Comparison of ENCODE assay signal across 32 cellular contexts in genomic region chrX:154512879-154513553, GRCh38.
"Had no signal": no experiment of that assay in that cellular context is flagged by ENCODE, and none has a peak within 500 bp of the region (broad histone marks: within the 10 kb centered on the region; RNA-seq: fewer than 3 reads in every experiment).

No MANE protein-coding gene starts in this region.

- H3K9me3 ChIP-seq: adrenal gland, MG63, SJCRH30 had no signal

- H3K4me3 Mint-ChIP-seq: activated B cell treated with CpG ODN at 0.5 μM for 24 hours; activated naive CD4-positive, alpha-beta T cell treated with anti-CD3 and anti-CD28 coated beads for 36 hours had no signal

- ATAC-seq: activated T-cell treated with anti-CD3 and anti-CD28 coated beads, Interleukin-2, amount 50 U/mL, for 72 hours; Panc1 had no signal

- H3K4me3 ChIP-seq: adrenal gland, MG63, SJCRH30, SK-N-MC had no signal

- H3K27ac ChIP-seq: adrenal gland, SJCRH30, SK-N-MC, VCaP had no signal

- H3K36me3 ChIP-seq: adrenal gland, SJCRH30 had no signal

- DNase-seq: activated B cell treated with CpG ODN at 0.5 μM for 24 hours; activated CD4-positive, alpha-beta memory T cell treated with anti-CD3 and anti-CD28 coated beads for 36 hours; activated CD4-positive, alpha-beta T cell treated with anti-CD3 and anti-CD28 coated beads for 4 hours; activated CD4-positive, alpha-beta T cell treated with anti-CD3 and anti-CD28 coated beads, Interleukin-2, amount 50 U/mL, for 1 hour; activated CD4-positive, CD25-positive, alpha-beta regulatory T cell treated with anti-CD3 and anti-CD28 coated beads, Interleukin-2, amount 50 U/mL, for 72 hours; activated gamma-delta T cell; activated naive CD4-positive, alpha-beta T cell treated with anti-CD3 and anti-CD28 coated beads for 36 hours; activated T-cell treated with anti-CD3 and anti-CD28 coated beads, Interleukin-2, amount 50 U/mL, for 1 hour; activated T-cell treated with anti-CD3 and anti-CD28 coated beads, Interleukin-2, amount 50 U/mL, for 72 hours; adrenal gland; Kasumi-1; KG1; MG63; NCI-H1048; NCI-H1105 treated with DMSO at 0.1 percent for 48 hours; NCI-H1436; NCI-H1694; NCI-H1930; NCI-H2081 treated with DMSO at 0.1 percent for 48 hours; NCI-H226; NCI-H446 treated with DMSO at 0.1 percent for 48 hours; NCI-H524; NCI-H69; SHP77; SJCRH30 had no signal

- H3K4me1 ChIP-seq: SJCRH30 had no signal

- H3K27ac Mint-ChIP-seq: activated B cell treated with CpG ODN at 0.5 μM for 24 hours had no signal

- H3K27me3 ChIP-seq: adrenal gland, MG63, SJCRH30 had no signal

- H3K27me3 Mint-ChIP-seq: activated B cell treated with CpG ODN at 0.5 μM for 24 hours; activated CD4-positive, alpha-beta memory T cell treated with anti-CD3 and anti-CD28 coated beads for 36 hours; brain; central memory CD8-positive, alpha-beta T cell had no signal

- H3K9me3 Mint-ChIP-seq: activated CD4-positive, alpha-beta memory T cell treated with anti-CD3 and anti-CD28 coated beads for 36 hours; activated naive CD4-positive, alpha-beta T cell treated with anti-CD3 and anti-CD28 coated beads for 36 hours; activated naive CD4-positive, alpha-beta T cell treated with anti-CD3 and anti-CD28 coated beads, Interleukin-2, amount 50 U/mL, for 72 hours; activated T-cell treated with anti-CD3 and anti-CD28 coated beads, Interleukin-2, amount 50 U/mL, for 72 hours; activated T-helper 2 cell treated with anti-CD3 and anti-CD28 coated beads, Interferon-gamma antibody, Interleukin-2, Interleukin-4, amounts not matched to agents 10 μg/mL and 5 μg/mL and 100 μg/mL, durations not matched to agents 14 hours and 24 hours and 36 hours; central memory CD8-positive, alpha-beta T cell had no signal
